2 cellular contexts compared by ENCODE assay signal in genomic region chr17:58283674-58284612, GRCh38.
TF ChIP-seq lines count a peak whose summit lies in the region.

No MANE protein-coding gene starts in this region.

TF ChIP-seq in GM23338, 12 proteins besides CTCF, POLR2A, EP300 and RAD21:
- no peak for TF ChIP-seq EZH2phosphoT487 (IDR thresholded peaks at IDR 0.05; ENCODE audit: unreplicated experiment)
- TF ChIP-seq ZNF114 (CRISPR knock-in tag; IDR thresholded peaks at IDR 0.05), result no peak
- TF ChIP-seq EZH2 (IDR thresholded peaks at IDR 0.05; ENCODE audit: low read depth, unreplicated experiment), result no peak
- TF ChIP-seq REST (IDR thresholded peaks at IDR 0.05; ENCODE audit: unreplicated experiment), result no peak
- no peak for TF ChIP-seq ZNF331 (CRISPR knock-in tag; IDR thresholded peaks at IDR 0.05; ENCODE audit: low read depth)
- no peak for TF ChIP-seq NANOG (IDR thresholded peaks at IDR 0.05; ENCODE audit: borderline replicate concordance)
- TF ChIP-seq ETS1 (IDR thresholded peaks at IDR 0.05), result no peak
- no peak for TF ChIP-seq ZNF462 (CRISPR knock-in tag; IDR thresholded peaks at IDR 0.05)
- TF ChIP-seq POLR2AphosphoS5 (IDR thresholded peaks at IDR 0.05; ENCODE audit: low read depth), result no peak
- no peak for TF ChIP-seq STAT1 (IDR thresholded peaks at IDR 0.05; ENCODE audit: unreplicated experiment)
- TF ChIP-seq JUNB (IDR thresholded peaks at IDR 0.05; ENCODE audit: unreplicated experiment), result no peak
- no peak for TF ChIP-seq CREB1 (CRISPR knock-in tag; IDR thresholded peaks at IDR 0.05; ENCODE audit: low read depth)

TF ChIP-seq in H1, 55 proteins besides CTCF, POLR2A, EP300 and RAD21:
- no peak for TF ChIP-seq BACH1 (IDR thresholded peaks at IDR 0.05; ENCODE audit: low read length)
- TF ChIP-seq CTBP2 (IDR thresholded peaks at IDR 0.05; ENCODE audit: borderline replicate concordance, insufficient read depth, insufficient read length, low read length), result no peak
- no peak for TF ChIP-seq CREB1 (IDR thresholded peaks at IDR 0.05)
